ENCODE assay signal across 19 cellular contexts in genomic region chr12:54211920-54212319, GRCh38. TPM values are rescaled to one million over a fixed set of nuclear protein-coding genes. Genes with fewer than 3 reads are reported as not detected.
DNase-seq lines count a peak whose midpoint lies in the region; ATAC-seq, FAIRE-seq and TF ChIP-seq lines count a peak whose summit lies in the region.
"Had no signal": no experiment of that assay in that cellular context is flagged by ENCODE, and none has a peak within 500 bp of the region (broad histone marks: within the 10 kb centered on the region; RNA-seq: fewer than 3 reads in every experiment).

No MANE protein-coding gene starts in this region.

- no peak overlapping the region for H3K9ac ChIP-seq in K562 (ENCODE audit: insufficient read depth in 1 of 2, low read depth in 2 of 2, low read length in 2 of 2)

- no peak for TF ChIP-seq CTCF in HEK293 (tag by site-specific recombination; IDR thresholded peaks at IDR 0.05)
- no peak for TF ChIP-seq CTCF in K562 (IDR thresholded peaks at IDR 0.05 in 2 of 3, conservative IDR thresholded peaks at IDR 0.05 in 1 of 3; ENCODE audit: insufficient read depth in 2 of 3, low read depth in 1 of 3, low read length in 3 of 3)
- TF ChIP-seq CTCF in osteoblast (IDR thresholded peaks at IDR 0.05; ENCODE audit: extremely low read depth, low read depth, low read length) = no peak
- TF ChIP-seq CTCF in progenitor cell of endocrine pancreas (IDR thresholded peaks at IDR 0.05; ENCODE audit: unreplicated experiment) = no peak

- CTCF ChIA-PET in HEK293 (lab: Yijun Ruan, JAX) (interaction anchor here (0.6 to 2.0 kb wide), 9 partner anchors 11 to 468 kb away, joined by 3 to 13 read pairs (median 3); partner anchors contain the start of genes HOXC10 and HOXC9), K562 (lab: Yijun Ruan, JAX; ENCODE audit: low intra/inter-chr PET ratio) (no interaction called here)

- DNase-seq in HTR-8/SVneo (ENCODE audit: insufficient read length, low spot score) (no peak), K562 (ENCODE audit: extremely low read depth in 1 of 4, low spot score in 3 of 4) (no peak), osteoblast (ENCODE audit: insufficient read length, low spot score, missing footprints) (peak; percentile 60), progenitor cell of endocrine pancreas (ENCODE audit: low spot score, unreplicated experiment) (no peak), SHP77 (lab: John Stamatoyannopoulos, UW) (no peak)
- DNase-seq: CD8-positive, alpha-beta T cell; COR-L47; DMS153; DMS79 treated with DMSO at 0.1 percent for 48 hours; EL; GOT3; HFFc6 had no signal

- H3K9me3 Mint-ChIP-seq in progenitor cell of endocrine pancreas (ENCODE audit: low read depth) = no peaks in the 10 kb centered on the region
- H3K9me3 Mint-ChIP-seq: CD8-positive, alpha-beta T cell; HFFc6 had no signal

- no peak for TF ChIP-seq POLR2A in K562 (conservative IDR thresholded peaks at IDR 0.05)

- H3K27ac Mint-ChIP-seq in progenitor cell of endocrine pancreas = no peak overlapping the region
- H3K27ac Mint-ChIP-seq: CD14-positive monocyte; CD8-positive, alpha-beta T cell; HFFc6 had no signal

- H3K4me3 ChIP-seq in HEK293 (ENCODE audit: low read depth, low read length) (no peak overlapping the region), K562 (no peak overlapping the region), osteoblast (ENCODE audit: insufficient read depth, low read length) (no peak overlapping the region)
- H3K4me3 ChIP-seq: A549, HAP-1 had no signal

- H3K4me3 Mint-ChIP-seq in progenitor cell of endocrine pancreas (ENCODE audit: low read depth) = no peak overlapping the region
- H3K4me3 Mint-ChIP-seq: CD8-positive, alpha-beta T cell; HFFc6 had no signal

- WGBS in K562 (ENCODE audit: insufficient coverage, low coverage, missing lambda C conversion rate) = 16% methylated on average over 7 of the region's 7 CpGs

- no peaks in the 10 kb centered on the region for H3K36me3 Mint-ChIP-seq in progenitor cell of endocrine pancreas (ENCODE audit: insufficient read depth)
- H3K36me3 Mint-ChIP-seq: CD14-positive monocyte; CD8-positive, alpha-beta T cell had no signal

- FAIRE-seq in HTR-8/SVneo (lab: Jason Lieb, UNC) = peak; percentile 26
- no peak for FAIRE-seq in K562 (lab: Jason Lieb, UNC)
- FAIRE-seq: A549, D721Med, G401.6, GM12892 had no signal

- no peaks in the 10 kb centered on the region for H3K79me2 ChIP-seq in K562 (ENCODE audit: control insufficient read depth, insufficient read depth, low read length)
- no peaks in the 10 kb centered on the region for H3K79me2 ChIP-seq in osteoblast (ENCODE audit: insufficient read depth, low read length)

- H3K27me3 Mint-ChIP-seq in progenitor cell of endocrine pancreas = peaks cover 82% of the 10 kb centered on the region

- H3K27ac ChIP-seq in HEK293 (ENCODE audit: extremely low read depth, low read depth, low read length) (no peak overlapping the region), K562 (ENCODE audit: extremely low read depth, low read depth, low read length) (no peak overlapping the region), osteoblast (ENCODE audit: low read depth, low read length) (no peak overlapping the region)
- H3K27ac ChIP-seq: A549 had no signal

- H3K4me2 ChIP-seq in K562 (ENCODE audit: insufficient read depth, low read length) (no peak overlapping the region), osteoblast (ENCODE audit: insufficient read depth, low read length) (no peak overlapping the region)
- H3K4me2 ChIP-seq: A549 had no signal

- ATAC-seq in K562 = no peak
- ATAC-seq: A549; CD8-positive, alpha-beta T cell had no signal

- intact Hi-C loops in K562 (cut with micrococcal nuclease) = no loop called here

- H3K9me1 ChIP-seq in K562 (ENCODE audit: control insufficient read depth, insufficient read depth, low read length) = no peaks in the 10 kb centered on the region

- no peaks in the 10 kb centered on the region for H3K36me3 ChIP-seq in HEK293 (ENCODE audit: control insufficient read depth in 2 of 2, insufficient read depth in 1 of 2, low read length in 2 of 2)
- H3K36me3 ChIP-seq in K562 (ENCODE audit: control insufficient read depth, insufficient read depth, low read length) = no peaks in the 10 kb centered on the region
- no peaks in the 10 kb centered on the region for H3K36me3 ChIP-seq in osteoblast (ENCODE audit: insufficient read depth, low read length)
- H3K36me3 ChIP-seq: HAP-1 had no signal

- H3K4me1 Mint-ChIP-seq in progenitor cell of endocrine pancreas (ENCODE audit: low read depth) = peaks cover 2% of the 10 kb centered on the region

- POLR2A ChIA-PET in HEK293 (lab: Yijun Ruan, JAX) (no interaction called here), K562 (lab: Yijun Ruan, JAX) (interaction anchor here (0.7 to 0.8 kb wide), 2 partner anchors 135 to 224 kb away, joined by 3 read pairs; no protein-coding TSS in a partner anchor)

- no TSS peak for BruUV-seq in K562 (replicated peaks; lab: Mats Ljungman, UMichigan)

- in situ Hi-C loops in K562 (cut with MboI) = loop anchor here (25.0 kb wide), 1 partner anchor 450 kb away; the partner anchor contains the start of gene CISTR

- H4K20me1 ChIP-seq in K562 (replicated peaks; ENCODE audit: control insufficient read depth, insufficient read depth, low read length) = peaks cover 11% of the 10 kb centered on the region
- H4K20me1 ChIP-seq in osteoblast (ENCODE audit: insufficient read depth, low read length) = no peaks in the 10 kb centered on the region

- TF ChIP-seq RAD21 in K562 (CRISPR knock-in tag; conservative IDR thresholded peaks at IDR 0.05 in 1 of 2, IDR thresholded peaks at IDR 0.05 in 1 of 2) = no peak

- H3K4me1 ChIP-seq in HEK293 (ENCODE audit: control insufficient read depth, insufficient read depth, low read length) (no peaks in the 10 kb centered on the region), K562 (replicated peaks in 1 of 2; ENCODE audit: control insufficient read depth in 2 of 2, insufficient read depth in 2 of 2, low read length in 2 of 2) (peaks cover 25 to 37% of the 10 kb centered on the region in 2 experiments), osteoblast (ENCODE audit: insufficient read depth, low read length) (peaks cover 16% of the 10 kb centered on the region)
- H3K4me1 ChIP-seq: HAP-1 had no signal

- no peak overlapping the region for H2AFZ ChIP-seq in K562 (ENCODE audit: low read depth, low read length)
- no peak overlapping the region for H2AFZ ChIP-seq in osteoblast (ENCODE audit: low read length)

- no peaks in the 10 kb centered on the region for H3K9me3 ChIP-seq in HEK293 (ENCODE audit: control insufficient read depth, insufficient read depth, low read depth, low read length)
- H3K9me3 ChIP-seq in K562 (replicated peaks; ENCODE audit: control insufficient read depth, insufficient read depth, low read depth, low read length) = no peaks in the 10 kb centered on the region; the same call in 1 of the 2 replicates
- no peaks in the 10 kb centered on the region for H3K9me3 ChIP-seq in osteoblast (ENCODE audit: low read depth, low read length)
- H3K9me3 ChIP-seq: A549, HAP-1 had no signal

- TF ChIP-seq EP300 in K562 (IDR thresholded peaks at IDR 0.05; ENCODE audit: low read length) = no peak

- H3K27me3 ChIP-seq in K562 (ENCODE audit: control insufficient read depth in 2 of 2, insufficient read depth in 2 of 2, low read length in 2 of 2) (peaks cover 0 to 4% of the 10 kb centered on the region in 2 experiments; a peak in 1 of 5 replicates), osteoblast (ENCODE audit: insufficient read depth, low read length) (no peaks in the 10 kb centered on the region)

TF ChIP-seq in HEK293, 187 proteins besides CTCF, POLR2A, EP300 and RAD21 (continues in another document):
- TF ChIP-seq AEBP2 (tag by site-specific recombination; IDR thresholded peaks at IDR 0.05; ENCODE audit: borderline replicate concordance) = no peak

TF ChIP-seq in K562, 482 proteins besides CTCF, POLR2A, EP300 and RAD21 (continues in another document):
- TF ChIP-seq ZBTB9 (CRISPR knock-in tag; IDR thresholded peaks at IDR 0.05) (no peak), STAG1 (CRISPR knock-in tag; IDR thresholded peaks at IDR 0.05; ENCODE audit: borderline replicate concordance) (no peak), PRPF4 (IDR thresholded peaks at IDR 0.05; ENCODE audit: insufficient read depth, low read depth, low read length, poor library complexity, severe bottlenecking) (no peak), TRIM28 (IDR thresholded peaks at IDR 0.05) (no peak), RBM39 (optimal IDR thresholded peaks at IDR 0.05; ENCODE audit: low read depth, low read length) (no peak), MYNN (IDR thresholded peaks at IDR 0.05) (peak; percentile 90), MYNN (CRISPR knock-in tag; IDR thresholded peaks at IDR 0.05) (no peak)

RNA-seq across cellular contexts. Expression of gene SMUG1, which starts 23.1 kb away (rescaled TPM):
- 77.0 and 130 TPM in 2 replicates for total RNA-seq in K562 (2011; cell fraction: chromatin; rRNA removed; ENCODE audit: low replicate concordance)
- total RNA-seq in K562 (2011; cell fraction: nucleolus; rRNA removed) = 72.5 and 74.4 TPM in 2 replicates
- 82.6 and 125 TPM in 2 replicates for total RNA-seq in K562 (2011; cell fraction: nucleoplasm; rRNA removed)
- 56.4 and 76.2 TPM in 2 replicates for total RNA-seq in K562 (2014; rRNA removed)
- 29.7 and 38.1 TPM in 2 replicates for total RNA-seq in K562 (2014; rRNA removed; fragmentation: Illumina TruSeq; extraction: Trizol)
- 42.5 and 48.4 TPM in 2 replicates for total RNA-seq in K562 (2015; rRNA removed; fragmentation: Illumina TruSeq; extraction: Trizol)
- total RNA-seq in K562 (2021) = 39.4 and 42.4 TPM in 2 replicates
- 46.7 and 52.4 TPM in 2 replicates for polyA plus RNA-seq in K562 (2011; rRNA removed)
- 63.4 and 94.3 TPM in 2 replicates for polyA plus RNA-seq in K562 (2011; cell fraction: cytosol; rRNA removed)
- polyA plus RNA-seq in K562 (2011; cell fraction: nucleus; rRNA removed) = 52.4 and 68.5 TPM in 2 replicates
- 46.0 and 46.7 TPM in 2 replicates for polyA plus RNA-seq in K562 (2012)
- polyA plus RNA-seq in K562 (2014; fragmentation: Illumina TruSeq; extraction: Trizol) = 49.8 and 55.3 TPM in 2 replicates
- 100 to 1,000 TPM; 106 to 117 TPM for polyA plus RNA-seq in K562 (2014; fragmentation: Nextera tagmentation; extraction: Ambion mirVana)
- 56.6 and 84.5 TPM in 2 replicates for polyA plus RNA-seq in K562 (2014; rRNA removed)
- polyA minus RNA-seq in K562 (2011; rRNA and poly(A)+ RNA removed) = 28.5 and 29.1 TPM in 2 replicates
- polyA minus RNA-seq in K562 (2011; cell fraction: cytosol; rRNA and poly(A)+ RNA removed) = 15.2 and 20.5 TPM in 2 replicates
- 27.1 and 36.1 TPM in 2 replicates for polyA minus RNA-seq in K562 (2011; cell fraction: nucleus; rRNA and poly(A)+ RNA removed)
- 23.5 and 36.5 TPM in 2 replicates for total RNA-seq in osteoblast
- total RNA-seq in progenitor cell of endocrine pancreas = 53.1 and 57.6 TPM in 2 replicates

Comparison
In these comparisons a context has a peak if more than half of its experiments do, and no peak if none do; other contexts are left out.
1. Of the 44 proteins assayed by ChIP-seq in both K562 and HEK293: peak only in K562: ZBTB26; only in HEK293: ZBTB17, ZNF175, ZNF311 and ZNF398; in both: none; in neither: 38; mixed calls (peak in some experiments, not most) for 1.